ENCODE assay signal across 13 cellular contexts in genomic region chr6:57252975-57253374, GRCh38. TPM values are rescaled to one million over a fixed set of nuclear protein-coding genes. Genes with fewer than 3 reads are reported as not detected.
DNase-seq lines count a peak whose midpoint lies in the region; ATAC-seq and TF ChIP-seq lines count a peak whose summit lies in the region.
"Had no signal": no experiment of that assay in that cellular context is flagged by ENCODE, and none has a peak within 500 bp of the region (broad histone marks: within the 10 kb centered on the region; RNA-seq: fewer than 3 reads in every experiment).

No MANE protein-coding gene starts in this region.

- intact Hi-C loops in PC-3 (cut with micrococcal nuclease): no loop called here
- intact Hi-C loops in esophagus squamous epithelium (cut with DNase I): no loop called here
- intact Hi-C loops in vagina (cut with DNase I): loop anchor here (10.0 kb wide), 1 partner anchor 78 kb away; the partner anchor contains the start of gene BAG2

- H3K79me2 ChIP-seq in PC-3 (ENCODE audit: low read length): no peaks in the 10 kb centered on the region
- no peaks in the 10 kb centered on the region for H3K79me2 ChIP-seq in osteoblast (ENCODE audit: insufficient read depth, low read length)

- H3K27me3 ChIP-seq in PC-3 (ENCODE audit: low read length): no peaks in the 10 kb centered on the region
- H3K27me3 ChIP-seq in esophagus squamous epithelium: peaks cover 0 to 20% (median 0%) of the 10 kb centered on the region in 4 donors
- H3K27me3 ChIP-seq in osteoblast (ENCODE audit: insufficient read depth, low read length): no peaks in the 10 kb centered on the region
- no peaks in the 10 kb centered on the region for H3K27me3 ChIP-seq in vagina
- no peaks in the 10 kb centered on the region for H3K27me3 ChIP-seq in WERI-Rb-1 (ENCODE audit: insufficient read depth, low read depth, severe bottlenecking)
- H3K27me3 ChIP-seq: neutrophil had no signal

- H3F3A ChIP-seq in PC-3 (ENCODE audit: low read length, unreplicated experiment): no peaks in the 10 kb centered on the region

- H3K36me3 ChIP-seq in PC-3 (ENCODE audit: low read depth, low read length) (no peaks in the 10 kb centered on the region), esophagus squamous epithelium (no peaks in the 10 kb centered on the region), osteoblast (ENCODE audit: insufficient read depth, low read length) (no peaks in the 10 kb centered on the region), vagina (no peaks in the 10 kb centered on the region), WERI-Rb-1 (no peaks in the 10 kb centered on the region)
- H3K36me3 ChIP-seq: neutrophil had no signal

- no TSS peak for BruUV-seq in PC-3 (replicated peaks; lab: Mats Ljungman, UMichigan)

- TF ChIP-seq CTCF in PC-3 (conservative IDR thresholded peaks at IDR 0.05; ENCODE audit: low read depth, low read length) (no peak), esophagus squamous epithelium (IDR thresholded peaks at IDR 0.05) (no peak), osteoblast (IDR thresholded peaks at IDR 0.05; ENCODE audit: extremely low read depth, low read depth, low read length) (no peak), vagina (IDR thresholded peaks at IDR 0.05) (no peak), WERI-Rb-1 (IDR thresholded peaks at IDR 0.05; ENCODE audit: low read depth, low read length) (no peak), omental fat pad (IDR thresholded peaks at IDR 0.05) (no peak)

- POLR2A ChIA-PET in PC-3 (lab: Charles Lee; ENCODE audit: unreplicated experiment): interaction anchor here (0.6 kb wide), 1 partner anchor 510 kb away, joined by 8 read pairs; no protein-coding TSS in a partner anchor

- DNase-seq in PC-3 (peak; percentile 52), esophagus squamous epithelium (lab: John Stamatoyannopoulos, UW) (no peak), osteoblast (ENCODE audit: insufficient read length, low spot score, missing footprints) (peak; percentile 66), vagina (ENCODE audit: extremely low spot score in 2 of 2) (no peak), WERI-Rb-1 (no peak), omental fat pad (ENCODE audit: low spot score) (no peak), SHP77 (lab: John Stamatoyannopoulos, UW) (no peak)
- DNase-seq: activated CD4-positive, alpha-beta T cell treated with anti-CD3 and anti-CD28 coated beads, Interleukin-2, amount 50 U/mL, for 4 hours; activated effector memory CD4-positive, alpha-beta T cell treated with Interleukin-2 at 50 U/mL for 16 hours; cerebellar nuclear complex; COR-L47; T-helper 1 cell had no signal

- H3K27ac ChIP-seq in PC-3 (ENCODE audit: low read length) (no peak overlapping the region), esophagus squamous epithelium (peak overlapping the region in 3 of 4 donors; percentile 53 to 79 (median 75)), osteoblast (ENCODE audit: low read depth, low read length) (peak overlapping the region; percentile 68), vagina (peak overlapping the region; percentile 86), WERI-Rb-1 (no peak overlapping the region)
- H3K27ac ChIP-seq: neutrophil had no signal

- no peak overlapping the region for H3K9ac ChIP-seq in PC-3 (ENCODE audit: low read length)

- no peaks in the 10 kb centered on the region for H3K9me2 ChIP-seq in PC-3 (replicated peaks; ENCODE audit: low read length)

- H2AFZ ChIP-seq in PC-3 (ENCODE audit: low read length): no peak overlapping the region
- H2AFZ ChIP-seq in osteoblast (ENCODE audit: low read length): no peak overlapping the region

- H3K4me1 ChIP-seq in PC-3 (ENCODE audit: insufficient read depth, low read length) (peaks cover 8% of the 10 kb centered on the region), esophagus squamous epithelium (peaks cover 0 to 13% (median 0%) of the 10 kb centered on the region in 3 donors), osteoblast (ENCODE audit: insufficient read depth, low read length) (peaks cover 31% of the 10 kb centered on the region), vagina (peaks cover 28% of the 10 kb centered on the region)

- no peak overlapping the region for H3K4me3 ChIP-seq in PC-3 (ENCODE audit: low read length)
- no peak overlapping the region for H3K4me3 ChIP-seq in esophagus squamous epithelium
- H3K4me3 ChIP-seq in osteoblast (ENCODE audit: insufficient read depth, low read length): no peak overlapping the region
- H3K4me3 ChIP-seq in vagina: no peak overlapping the region
- H3K4me3 ChIP-seq in WERI-Rb-1 (ENCODE audit: low read depth, low read length): no peak overlapping the region

- WGBS in esophagus squamous epithelium, 2 donors: 38 to 44% methylated on average over 1 of the region's 1 CpG

- no peaks in the 10 kb centered on the region for H3K9me3 ChIP-seq in PC-3 (ENCODE audit: low read length)
- H3K9me3 ChIP-seq in esophagus squamous epithelium: no peaks in the 10 kb centered on the region
- no peaks in the 10 kb centered on the region for H3K9me3 ChIP-seq in osteoblast (ENCODE audit: low read depth, low read length)
- H3K9me3 ChIP-seq in vagina: no peaks in the 10 kb centered on the region
- H3K9me3 ChIP-seq in WERI-Rb-1 (ENCODE audit: severe bottlenecking): no peaks in the 10 kb centered on the region
- H3K9me3 ChIP-seq: neutrophil had no signal

- H4K20me1 ChIP-seq in PC-3 (ENCODE audit: low read length) (no peaks in the 10 kb centered on the region), osteoblast (ENCODE audit: insufficient read depth, low read length) (no peaks in the 10 kb centered on the region)

- ATAC-seq in PC-3 (peak; percentile 90), omental fat pad (ENCODE audit: low FRiP score) (no peak)

- CTCF ChIA-PET in PC-3 (lab: Charles Lee): interaction anchor here (0.7 kb wide), 1 partner anchor 9 kb away, joined by 3 read pairs; no protein-coding TSS in a partner anchor

- no peak for TF ChIP-seq POLR2A in esophagus squamous epithelium (IDR thresholded peaks at IDR 0.05)
- no peak for TF ChIP-seq POLR2A in vagina (IDR thresholded peaks at IDR 0.05)

- H3K4me2 ChIP-seq in PC-3 (ENCODE audit: low read length): peak overlapping the region; percentile 27; the same call in 1 of the 2 replicates
- peak overlapping the region; percentile 29 for H3K4me2 ChIP-seq in osteoblast (ENCODE audit: insufficient read depth, low read length)

RNA-seq across cellular contexts. Expression of gene RAB23, which starts 30.9 kb away (rescaled TPM):
- total RNA-seq in PC-3 (2014; rRNA removed) (8.2 and 11.2 TPM in 2 replicates), esophagus squamous epithelium (10 to 100 TPM in 1 of 4 donors, 1 to 10 TPM in 3; 1.5 to 17.2 (median 5.9) TPM), osteoblast (74.0 and 82.2 TPM in 2 replicates), vagina (31.4 TPM), omental fat pad (10 to 100 TPM in 1 of 4 donors, 1 to 10 TPM in 3; 3.0 to 10.6 (median 7.5) TPM)

Comparison
In these comparisons a context has a peak if more than half of its experiments do, and no peak if none do; other contexts are left out.
1. DNase-seq: peak in PC-3 (single experiment) and osteoblast (single experiment); none in esophagus squamous epithelium (single experiment), vagina (0 of 2), WERI-Rb-1 (single experiment), omental fat pad (single experiment) and SHP77 (0 of 2).
2. H3K27ac ChIP-seq: peak in esophagus squamous epithelium (3 of 4), osteoblast (single experiment) and vagina (single experiment); none in PC-3 (single experiment) and WERI-Rb-1 (single experiment).